Comparison of ENCODE assay signal across 2 cellular contexts in genomic region chr20:4973330-4974097, GRCh38.
TF ChIP-seq lines count a peak whose summit lies in the region.

No MANE protein-coding gene starts in this region.

TF ChIP-seq in GM12878, 131 proteins besides CTCF, POLR2A, EP300 and RAD21 (continued from another document and continues in another):
- TF ChIP-seq BMI1 (IDR thresholded peaks at IDR 0.05; ENCODE audit: borderline replicate concordance) (no peak), SMC3 (IDR thresholded peaks at IDR 0.05; ENCODE audit: borderline replicate concordance, low read length) (peak; percentile 14; the same call in 1 of the 2 replicates), BACH1 (IDR thresholded peaks at IDR 0.05; ENCODE audit: borderline replicate concordance) (peak; percentile 87; the same call in 1 of the 2 replicates), TCF7 (IDR thresholded peaks at IDR 0.05; ENCODE audit: borderline replicate concordance) (peak; percentile 96), HCFC1 (IDR thresholded peaks at IDR 0.05; ENCODE audit: low read length) (no peak), ZNF274 (IDR thresholded peaks at IDR 0.05; ENCODE audit: insufficient read depth, insufficient read length) (no peak), MXI1 (IDR thresholded peaks at IDR 0.05; ENCODE audit: low read depth, low read length) (0 out of 2 replicates have a peak, but pooled peaks have one; percentile 43), NFXL1 (IDR thresholded peaks at IDR 0.05; ENCODE audit: borderline replicate concordance) (no peak), ESRRA (IDR thresholded peaks at IDR 0.05; ENCODE audit: low read length) (no peak), ZNF384 (IDR thresholded peaks at IDR 0.05; ENCODE audit: borderline replicate concordance, low read depth, low read length) (peak; percentile 44; the same call in 1 of the 2 replicates), PBX3 (IDR thresholded peaks at IDR 0.05; ENCODE audit: insufficient replicate concordance, low read depth, low read length) (no peak), E2F8 (IDR thresholded peaks at IDR 0.05; ENCODE audit: low read depth, partially characterized antibody) (no peak), SMAD5 (IDR thresholded peaks at IDR 0.05; ENCODE audit: low read depth) (no peak), ASH2L (IDR thresholded peaks at IDR 0.05; ENCODE audit: borderline replicate concordance, low read depth) (no peak), ZBTB33 (IDR thresholded peaks at IDR 0.05) (no peak), GABPA (IDR thresholded peaks at IDR 0.05; ENCODE audit: low read depth) (no peak), KLF5 (IDR thresholded peaks at IDR 0.05; ENCODE audit: partially characterized antibody) (peak; percentile 62)
- TF ChIP-seq, protein P1, sequence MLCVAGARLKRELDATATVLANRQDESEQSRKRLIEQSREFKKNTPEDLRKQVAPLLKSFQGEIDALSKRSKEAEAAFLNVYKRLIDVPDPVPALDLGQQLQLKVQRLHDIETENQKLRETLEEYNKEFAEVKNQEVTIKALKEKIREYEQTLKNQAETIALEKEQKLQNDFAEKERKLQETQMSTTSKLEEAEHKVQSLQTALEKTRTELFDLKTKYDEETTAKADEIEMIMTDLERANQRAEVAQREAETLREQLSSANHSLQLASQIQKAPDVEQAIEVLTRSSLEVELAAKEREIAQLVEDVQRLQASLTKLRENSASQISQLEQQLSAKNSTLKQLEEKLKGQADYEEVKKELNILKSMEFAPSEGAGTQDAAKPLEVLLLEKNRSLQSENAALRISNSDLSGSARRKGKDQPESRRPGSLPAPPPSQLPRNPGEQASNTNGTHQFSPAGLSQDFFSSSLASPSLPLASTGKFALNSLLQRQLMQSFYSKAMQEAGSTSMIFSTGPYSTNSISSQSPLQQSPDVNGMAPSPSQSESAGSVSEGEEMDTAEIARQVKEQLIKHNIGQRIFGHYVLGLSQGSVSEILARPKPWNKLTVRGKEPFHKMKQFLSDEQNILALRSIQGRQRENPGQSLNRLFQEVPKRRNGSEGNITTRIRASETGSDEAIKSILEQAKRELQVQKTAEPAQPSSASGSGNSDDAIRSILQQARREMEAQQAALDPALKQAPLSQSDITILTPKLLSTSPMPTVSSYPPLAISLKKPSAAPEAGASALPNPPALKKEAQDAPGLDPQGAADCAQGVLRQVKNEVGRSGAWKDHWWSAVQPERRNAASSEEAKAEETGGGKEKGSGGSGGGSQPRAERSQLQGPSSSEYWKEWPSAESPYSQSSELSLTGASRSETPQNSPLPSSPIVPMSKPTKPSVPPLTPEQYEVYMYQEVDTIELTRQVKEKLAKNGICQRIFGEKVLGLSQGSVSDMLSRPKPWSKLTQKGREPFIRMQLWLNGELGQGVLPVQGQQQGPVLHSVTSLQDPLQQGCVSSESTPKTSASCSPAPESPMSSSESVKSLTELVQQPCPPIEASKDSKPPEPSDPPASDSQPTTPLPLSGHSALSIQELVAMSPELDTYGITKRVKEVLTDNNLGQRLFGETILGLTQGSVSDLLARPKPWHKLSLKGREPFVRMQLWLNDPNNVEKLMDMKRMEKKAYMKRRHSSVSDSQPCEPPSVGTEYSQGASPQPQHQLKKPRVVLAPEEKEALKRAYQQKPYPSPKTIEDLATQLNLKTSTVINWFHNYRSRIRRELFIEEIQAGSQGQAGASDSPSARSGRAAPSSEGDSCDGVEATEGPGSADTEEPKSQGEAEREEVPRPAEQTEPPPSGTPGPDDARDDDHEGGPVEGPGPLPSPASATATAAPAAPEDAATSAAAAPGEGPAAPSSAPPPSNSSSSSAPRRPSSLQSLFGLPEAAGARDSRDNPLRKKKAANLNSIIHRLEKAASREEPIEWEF (IDR thresholded peaks at IDR 0.05; ENCODE audit: insufficient replicate concordance, low read depth, low read length): peak; percentile 42

TF ChIP-seq in liver, 16 proteins besides CTCF, POLR2A, EP300 and RAD21 (continued from another document):
- peak; percentile 89 to 93 for TF ChIP-seq RXRA (IDR thresholded peaks at IDR 0.05)
- peak in 1 of 2 donors; percentile 48 for TF ChIP-seq GABPA (IDR thresholded peaks at IDR 0.05 in 1 of 2, conservative IDR thresholded peaks at IDR 0.05 in 1 of 2)
- TF ChIP-seq HNF4G (IDR thresholded peaks at IDR 0.05): peak; percentile 41
- TF ChIP-seq, protein P2, sequence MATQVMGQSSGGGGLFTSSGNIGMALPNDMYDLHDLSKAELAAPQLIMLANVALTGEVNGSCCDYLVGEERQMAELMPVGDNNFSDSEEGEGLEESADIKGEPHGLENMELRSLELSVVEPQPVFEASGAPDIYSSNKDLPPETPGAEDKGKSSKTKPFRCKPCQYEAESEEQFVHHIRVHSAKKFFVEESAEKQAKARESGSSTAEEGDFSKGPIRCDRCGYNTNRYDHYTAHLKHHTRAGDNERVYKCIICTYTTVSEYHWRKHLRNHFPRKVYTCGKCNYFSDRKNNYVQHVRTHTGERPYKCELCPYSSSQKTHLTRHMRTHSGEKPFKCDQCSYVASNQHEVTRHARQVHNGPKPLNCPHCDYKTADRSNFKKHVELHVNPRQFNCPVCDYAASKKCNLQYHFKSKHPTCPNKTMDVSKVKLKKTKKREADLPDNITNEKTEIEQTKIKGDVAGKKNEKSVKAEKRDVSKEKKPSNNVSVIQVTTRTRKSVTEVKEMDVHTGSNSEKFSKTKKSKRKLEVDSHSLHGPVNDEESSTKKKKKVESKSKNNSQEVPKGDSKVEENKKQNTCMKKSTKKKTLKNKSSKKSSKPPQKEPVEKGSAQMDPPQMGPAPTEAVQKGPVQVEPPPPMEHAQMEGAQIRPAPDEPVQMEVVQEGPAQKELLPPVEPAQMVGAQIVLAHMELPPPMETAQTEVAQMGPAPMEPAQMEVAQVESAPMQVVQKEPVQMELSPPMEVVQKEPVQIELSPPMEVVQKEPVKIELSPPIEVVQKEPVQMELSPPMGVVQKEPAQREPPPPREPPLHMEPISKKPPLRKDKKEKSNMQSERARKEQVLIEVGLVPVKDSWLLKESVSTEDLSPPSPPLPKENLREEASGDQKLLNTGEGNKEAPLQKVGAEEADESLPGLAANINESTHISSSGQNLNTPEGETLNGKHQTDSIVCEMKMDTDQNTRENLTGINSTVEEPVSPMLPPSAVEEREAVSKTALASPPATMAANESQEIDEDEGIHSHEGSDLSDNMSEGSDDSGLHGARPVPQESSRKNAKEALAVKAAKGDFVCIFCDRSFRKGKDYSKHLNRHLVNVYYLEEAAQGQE (IDR thresholded peaks at IDR 0.05): peak; percentile 25
- TF ChIP-seq YY1 (IDR thresholded peaks at IDR 0.05): peak; percentile 69
- TF ChIP-seq JUND (IDR thresholded peaks at IDR 0.05): peak; percentile 32 to 79
- TF ChIP-seq TAF1 (conservative IDR thresholded peaks at IDR 0.05): no peak
- TF ChIP-seq HNF4A (conservative IDR thresholded peaks at IDR 0.05): peak; percentile 79 to 91
- peak; percentile 11 for TF ChIP-seq ATF3 (IDR thresholded peaks at IDR 0.05)
- peak; percentile 83 for TF ChIP-seq SP1 (IDR thresholded peaks at IDR 0.05)
- TF ChIP-seq EGR1 (IDR thresholded peaks at IDR 0.05; ENCODE audit: low read depth in 2 of 2): no peak
- peak; percentile 63 for TF ChIP-seq ZBTB33 (IDR thresholded peaks at IDR 0.05)
- TF ChIP-seq FOXA1 (IDR thresholded peaks at IDR 0.05): no peak
